Comparison of ENCODE assay signal across 19 cellular contexts in the genomic region with DNA sequence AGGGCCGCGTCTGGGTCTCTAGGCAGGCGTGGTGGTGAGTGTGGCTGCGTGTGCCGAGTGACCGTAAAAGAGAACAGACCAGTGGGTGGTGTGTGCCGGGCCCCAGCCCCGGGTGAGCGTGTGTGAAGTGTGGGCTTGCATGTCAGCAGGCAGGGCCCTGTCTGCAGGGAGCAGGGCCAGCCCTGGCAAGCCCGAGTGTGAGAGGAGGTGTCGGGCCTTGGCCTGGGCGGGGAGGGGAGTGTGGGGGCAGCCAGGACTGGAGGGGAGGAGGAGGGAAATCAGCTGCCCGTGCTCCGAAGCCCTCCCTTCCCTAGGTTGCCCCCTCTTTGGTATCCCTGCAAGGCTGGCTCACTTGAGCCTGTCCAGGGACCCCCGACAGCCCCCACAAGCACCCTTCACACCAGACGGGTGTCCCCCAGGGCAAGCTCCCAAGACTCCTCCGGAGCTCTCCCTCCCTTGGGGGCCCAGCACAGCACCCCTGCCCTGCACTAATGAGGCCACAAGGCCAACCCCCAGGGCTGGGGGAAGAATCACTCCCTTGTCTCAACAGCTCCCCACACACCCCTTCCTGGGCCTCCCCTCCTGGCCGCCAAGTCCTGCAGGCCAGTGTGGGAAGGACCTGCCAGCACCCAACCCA. TPM values are rescaled to one million over a fixed set of nuclear protein-coding genes. Genes with fewer than 3 reads are reported as not detected.
A peak's percentile ranks its signal among the peaks of the same experiment; 100 is the strongest.
DNase-seq lines count a peak whose midpoint lies in the region; ATAC-seq, FAIRE-seq and TF ChIP-seq lines count a peak whose summit lies in the region.
"Had no signal": no experiment of that assay in that cellular context is flagged by ENCODE, and none has a peak within 500 bp of the region (broad histone marks: within the 10 kb centered on the region; RNA-seq: fewer than 3 reads in every experiment).

No MANE protein-coding gene starts in this region.

- H3K4me1 ChIP-seq in right cardiac atrium (ENCODE audit: control insufficient read depth, insufficient read depth, low read length) = no peaks in the 10 kb centered on the region
- H3K4me1 ChIP-seq in right atrium auricular region = peaks cover 0 to 39% of the 10 kb centered on the region in 2 donors
- peaks cover 3% of the 10 kb centered on the region for H3K4me1 ChIP-seq in RWPE2 (ENCODE audit: insufficient read depth, poor library complexity, severe bottlenecking)
- peaks cover 0 to 8% of the 10 kb centered on the region in 2 donors for H3K4me1 ChIP-seq in kidney (ENCODE audit: control insufficient read depth in 1 of 2, insufficient read depth in 1 of 2, low read depth in 1 of 2, low read length in 2 of 2)

- H3K27me3 ChIP-seq in right cardiac atrium (ENCODE audit: control insufficient read depth, insufficient read depth) (no peaks in the 10 kb centered on the region), right atrium auricular region (peaks cover 0 to 22% of the 10 kb centered on the region in 2 donors), RWPE2 (ENCODE audit: insufficient read depth, poor library complexity, severe bottlenecking) (peaks cover 25% of the 10 kb centered on the region)

- TF ChIP-seq CTCF in right atrium auricular region (IDR thresholded peaks at IDR 0.05) (no peak), RWPE2 (IDR thresholded peaks at IDR 0.05; ENCODE audit: poor library complexity, severe bottlenecking) (no peak), kidney (IDR thresholded peaks at IDR 0.05; ENCODE audit: borderline replicate concordance, extremely low read depth, insufficient read depth) (no peak)

- ATAC-seq in right cardiac atrium = peak; percentile 47 to 59
- peak; percentile 48 for ATAC-seq in RWPE2 (ENCODE audit: low read depth)
- ATAC-seq in GM21529 (IDR thresholded peaks at IDR 0.05; ENCODE audit: unreplicated experiment) = no peak
- no peak for ATAC-seq in HG02885 (IDR thresholded peaks at IDR 0.05; ENCODE audit: poor library complexity, unreplicated experiment)
- ATAC-seq: activated CD4-positive, alpha-beta T cell treated with anti-CD3 and anti-CD28 coated beads for 36 hours; activated T-cell treated with anti-CD3 and anti-CD28 coated beads, Interleukin-2, amount 50 U/mL, for 72 hours; left colon had no signal

- H3K9ac ChIP-seq in kidney (ENCODE audit: low read length in 2 of 2) = no peak overlapping the region

- DNase-seq in right cardiac atrium (peak in 2 of 3 donors; percentile 74 to 84), right atrium auricular region (ENCODE audit: low spot score) (no peak), RWPE2 (ENCODE audit: low spot score) (no peak), kidney (peak; percentile 58), ureter (ENCODE audit: low spot score) (peak; percentile 58), superior temporal gyrus (ENCODE audit: extremely low spot score) (no peak)
- DNase-seq: activated CD4-positive, alpha-beta T cell treated with anti-CD3 and anti-CD28 coated beads for 36 hours; activated naive CD4-positive, alpha-beta T cell treated with anti-CD3 and anti-CD28 coated beads, Interleukin-2, amount 10 ng/mL, durations not matched to agents 7 days and 5 days; activated T-cell treated with anti-CD3 and anti-CD28 coated beads, Interleukin-2, amount 50 U/mL, for 72 hours; left colon; NCI-H187 treated with DMSO at 0.1 percent for 48 hours; Right ventricle myocardium superior; substantia nigra had no signal

- no peaks in the 10 kb centered on the region for H3K9me3 ChIP-seq in right cardiac atrium (ENCODE audit: control insufficient read depth, low read length)
- H3K9me3 ChIP-seq in right atrium auricular region = no peaks in the 10 kb centered on the region
- H3K9me3 ChIP-seq in RWPE2 (ENCODE audit: severe bottlenecking) = no peaks in the 10 kb centered on the region
- H3K9me3 ChIP-seq in kidney (ENCODE audit: control insufficient read depth in 1 of 2, low read length in 2 of 2) = no peaks in the 10 kb centered on the region
- H3K9me3 ChIP-seq: esophagus muscularis mucosa had no signal

- 31% methylated on average over 18 of the region's 18 CpGs for WGBS in right cardiac atrium

- intact Hi-C loops in right cardiac atrium (cut with DNase I) (no loop called here), kidney (cut with DNase I) (no loop called here)

- H3K27ac ChIP-seq in right cardiac atrium (ENCODE audit: low read length) = no peak overlapping the region
- H3K27ac ChIP-seq in right atrium auricular region = no peak overlapping the region
- no peak overlapping the region for H3K27ac ChIP-seq in RWPE2 (ENCODE audit: poor library complexity, severe bottlenecking)
- no peak overlapping the region for H3K27ac ChIP-seq in kidney (ENCODE audit: low read depth in 2 of 2, low read length in 2 of 2)
- H3K27ac ChIP-seq: C4-2B, esophagus muscularis mucosa had no signal

- no peak for FAIRE-seq in kidney (lab: Jason Lieb, UNC)

- H3K36me3 ChIP-seq in right atrium auricular region = no peaks in the 10 kb centered on the region
- no peaks in the 10 kb centered on the region for H3K36me3 ChIP-seq in RWPE2 (ENCODE audit: low read depth)
- no peaks in the 10 kb centered on the region for H3K36me3 ChIP-seq in kidney (ENCODE audit: control insufficient read depth in 1 of 2, insufficient read depth in 2 of 2, low read length in 2 of 2)
- H3K36me3 ChIP-seq: esophagus muscularis mucosa had no signal

- no peak overlapping the region for H3K4me3 ChIP-seq in right cardiac atrium (ENCODE audit: low read length)
- no peak overlapping the region for H3K4me3 ChIP-seq in right atrium auricular region
- no peak overlapping the region for H3K4me3 ChIP-seq in RWPE2 (ENCODE audit: severe bottlenecking)
- H3K4me3 ChIP-seq in kidney (ENCODE audit: low read length in 2 of 2) = no peak overlapping the region
- H3K4me3 ChIP-seq: esophagus muscularis mucosa had no signal

RNA-seq across cellular contexts. Expression of a gene that starts 1.9 kb away (rescaled TPM):
- total RNA-seq in right cardiac atrium = under 1 TPM; 0.06 to 0.59 (median 0.27) TPM
- polyA plus RNA-seq in right cardiac atrium = 0.23 TPM
- total RNA-seq in right atrium auricular region = under 1 TPM; 0.20 to 0.22 TPM
- 0.22 TPM for total RNA-seq in kidney
- 0.17 TPM for polyA plus RNA-seq in kidney (ENCODE audit: insufficient read depth, low read depth, low replicate concordance)
- 1.4 TPM for total RNA-seq in ureter
- total RNA-seq: activated CD4-positive, alpha-beta T cell treated with anti-CD3 and anti-CD28 coated beads for 36 hours; activated T-cell treated with anti-CD3 and anti-CD28 coated beads, Interleukin-2, amount 50 U/mL, for 72 hours; mononuclear cell; NCI-H460; Right ventricle myocardium superior had no signal

RNA-seq across cellular contexts. Expression of a gene that starts 2.9 kb away (rescaled TPM):
- not detected for total RNA-seq in right cardiac atrium
- not detected for polyA plus RNA-seq in right cardiac atrium
- not detected for total RNA-seq in right atrium auricular region
- total RNA-seq in kidney = not detected
- polyA plus RNA-seq in kidney (ENCODE audit: insufficient read depth, low read depth, low replicate concordance) = not detected
- total RNA-seq in ureter = not detected
- total RNA-seq: activated CD4-positive, alpha-beta T cell treated with anti-CD3 and anti-CD28 coated beads for 36 hours; activated T-cell treated with anti-CD3 and anti-CD28 coated beads, Interleukin-2, amount 50 U/mL, for 72 hours; esophagus muscularis mucosa; mononuclear cell; NCI-H460; Right ventricle myocardium superior had no signal

RNA-seq across cellular contexts. Expression of a gene that starts 14.5 kb away (rescaled TPM):
- not detected for total RNA-seq in right cardiac atrium
- polyA plus RNA-seq in right cardiac atrium = not detected
- total RNA-seq in right atrium auricular region = not detected
- total RNA-seq in kidney = not detected
- polyA plus RNA-seq in kidney (ENCODE audit: insufficient read depth, low read depth, low replicate concordance) = not detected
- not detected for total RNA-seq in ureter
- total RNA-seq: activated CD4-positive, alpha-beta T cell treated with anti-CD3 and anti-CD28 coated beads for 36 hours; activated T-cell treated with anti-CD3 and anti-CD28 coated beads, Interleukin-2, amount 50 U/mL, for 72 hours; esophagus muscularis mucosa; mononuclear cell; NCI-H460; Right ventricle myocardium superior had no signal

RNA-seq across cellular contexts. Expression of a gene that starts 27.7 kb away (rescaled TPM):
- total RNA-seq in right cardiac atrium = not detected
- polyA plus RNA-seq in right cardiac atrium = 0.05 TPM
- total RNA-seq in right atrium auricular region = not detected
- not detected for total RNA-seq in kidney
- not detected for polyA plus RNA-seq in kidney (ENCODE audit: insufficient read depth, low read depth, low replicate concordance)
- total RNA-seq in ureter = 7.3 TPM
- total RNA-seq: activated CD4-positive, alpha-beta T cell treated with anti-CD3 and anti-CD28 coated beads for 36 hours; activated T-cell treated with anti-CD3 and anti-CD28 coated beads, Interleukin-2, amount 50 U/mL, for 72 hours; mononuclear cell; NCI-H460; Right ventricle myocardium superior had no signal

RNA-seq across cellular contexts. Expression of a gene that starts 48.4 kb away (rescaled TPM):
- total RNA-seq in right cardiac atrium = 10 to 100 TPM in 1 of 4 donors, 1 to 10 TPM in 3; 4.9 to 10.5 (median 7.1) TPM
- polyA plus RNA-seq in right cardiac atrium = 9.9 TPM
- total RNA-seq in right atrium auricular region = 1 to 10 TPM; 4.1 to 7.9 TPM
- total RNA-seq in kidney = 9.0 TPM
- 15.2 TPM for polyA plus RNA-seq in kidney (ENCODE audit: insufficient read depth, low read depth, low replicate concordance)
- 18.4 TPM for total RNA-seq in ureter

Comparison
In these comparisons a context has a peak if more than half of its experiments do, and no peak if none do; other contexts are left out.
1. DNase-seq: peak in right cardiac atrium (2 of 3), kidney (single experiment) and ureter (single experiment); none in right atrium auricular region (single experiment), RWPE2 (single experiment) and superior temporal gyrus (single experiment).
2. ATAC-seq: peak in right cardiac atrium (2 of 2) and RWPE2 (single experiment); none in GM21529 (single experiment) and HG02885 (single experiment).